22 cellular contexts compared by ENCODE assay signal in genomic region chr4:104465201-104465600, GRCh38. TPM values are rescaled to one million over a fixed set of nuclear protein-coding genes. Genes with fewer than 3 reads are reported as not detected.
"Had no signal": no experiment of that assay in that cellular context is flagged by ENCODE, and none has a peak within 500 bp of the region (broad histone marks: within the 10 kb centered on the region; RNA-seq: fewer than 3 reads in every experiment).

No MANE protein-coding gene starts in this region.

- H3K4me3 ChIP-seq: coronary artery, hepatocyte, lung, mucosa of descending colon, neural progenitor cell, sigmoid colon, thyroid gland had no signal

- H3K79me2 ChIP-seq: hepatocyte had no signal

- H3K9ac ChIP-seq: neural progenitor cell, SK-N-SH had no signal

- H3K36me3 ChIP-seq: neural progenitor cell, sigmoid colon, thyroid gland had no signal

- H2AFZ ChIP-seq: hepatocyte, neural progenitor cell had no signal

- H3K9me3 ChIP-seq: mucosa of descending colon, sigmoid colon, SK-N-SH, thyroid gland had no signal

- FAIRE-seq: endometrium, keratinocyte, urothelium cell line had no signal

- DNase-seq: activated CD4-positive, alpha-beta T cell treated with anti-CD3 and anti-CD28 coated beads for 36 hours; activated CD4-positive, alpha-beta T cell treated with anti-CD3 and anti-CD28 coated beads, Interleukin-2, amount 50 U/mL, for 48 hours; activated gamma-delta T cell treated with Interleukin-2 at 50 U/mL for 16 hours; amniotic stem cell; mucosa of descending colon; naive B cell; sigmoid colon; SK-N-SH; stimulated activated CD4-positive, alpha-beta T cell treated with anti-CD3 and anti-CD28 coated beads, Interleukin-12 subunit alpha, Interleukin-12 subunit beta, amount 100 ng/mL, for 4 hours; stimulated activated CD4-positive, alpha-beta T cell treated with anti-CD3 and anti-CD28 coated beads, Interleukin-1b, Interleukin-23, amount 100 ng/mL, for 48 hours; stimulated activated CD8-positive, alpha-beta memory T cell treated with anti-CD3 and anti-CD28 coated beads, Interleukin-4, amount 100 ng/mL, for 48 hours; stimulated activated naive CD4-positive, alpha-beta T cell; thyroid gland had no signal

- H3K4me1 ChIP-seq: sigmoid colon, thyroid gland had no signal

- H3K4me2 ChIP-seq: hepatocyte, neural progenitor cell, SK-N-SH had no signal

- H3K27ac ChIP-seq: coronary artery, hepatocyte, neural progenitor cell, sigmoid colon, thyroid gland had no signal

- H3K27me3 ChIP-seq: hepatocyte, neural progenitor cell, sigmoid colon, thyroid gland had no signal

RNA-seq across cellular contexts. Expression of gene CXXC4, which starts 29.5 kb away (rescaled TPM):
- total RNA-seq: activated CD4-positive, alpha-beta T cell treated with anti-CD3 and anti-CD28 coated beads for 36 hours; activated T-helper 1 cell treated with anti-CD3 and anti-CD28 coated beads, Interleukin-12 subunit alpha, Interleukin-12 subunit beta, Interleukin-2, Interleukin-4 antibody, amounts not matched to agents 30 ng/mL and 10 ng/mL and 1 ng/mL, durations not matched to agents 14 hours and 24 hours and 36 hours; osteoblast had no signal
